8 cellular contexts compared by ENCODE assay signal in the genomic region with DNA sequence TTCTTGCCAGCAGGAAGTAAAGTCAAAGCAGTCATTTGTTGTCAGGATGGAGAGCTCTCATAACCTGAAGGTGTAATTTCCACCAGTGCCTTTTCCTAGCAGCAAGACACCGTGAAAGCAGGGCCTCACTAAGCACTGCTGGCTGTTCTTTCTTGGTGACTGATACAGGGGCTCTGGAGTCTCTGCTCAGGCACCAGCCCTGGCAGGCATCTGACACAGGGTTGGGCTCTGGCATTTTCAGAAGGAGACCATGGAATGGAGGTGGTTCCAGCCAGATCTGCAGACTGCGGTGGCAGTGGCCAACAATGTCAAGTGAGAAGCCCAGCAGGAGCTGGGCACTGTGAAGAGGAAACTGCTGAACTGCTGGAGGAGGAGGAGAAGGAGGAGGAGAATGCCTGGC.
DNase-seq lines count a peak whose midpoint lies in the region; ATAC-seq and TF ChIP-seq lines count a peak whose summit lies in the region.
"Not testable (repeated sequence)": the region's sequence is repeated elsewhere in the genome, so short reads cannot be mapped to it uniquely, and the experiment has no call there.

No MANE protein-coding gene starts in this region.

- CTCF ChIA-PET in OCI-LY7 (lab: Charles Lee; ENCODE audit: unreplicated experiment); naive thymus-derived CD4-positive, alpha-beta T cell (lab: Charles Lee): not testable (repeated sequence)

- H3K4me3 Mint-ChIP-seq in activated CD4-positive, alpha-beta T cell treated with anti-CD3 and anti-CD28 coated beads, Interleukin-2, amount 10 ng/mL, durations not matched to agents 24 days and 14 days, result peak overlapping the region; percentile 29
- not testable (repeated sequence) for H3K4me3 Mint-ChIP-seq in activated T-helper 2 cell treated with anti-CD3 and anti-CD28 coated beads, Interferon-gamma antibody, Interleukin-2, Interleukin-4, amounts not matched to agents 10 μg/mL and 5 μg/mL and 100 μg/mL, durations not matched to agents 14 hours and 24 hours and 36 hours (ENCODE audit: low read depth); dendritic cell treated with granulocyte-macrophage colony-stimulating factor and Interleukin-4, amounts not matched to agents 40 ng/mL and 50 ng/mL, for 4 days; stimulated activated naive CD8-positive, alpha-beta T cell treated with anti-CD3 and anti-CD28 coated beads, Interleukin-15, amount 100 ng/mL, for 72 hours
- H3K4me3 Mint-ChIP-seq in naive thymus-derived CD4-positive, alpha-beta T cell, result peak overlapping the region in 1 of 10 donors; percentile 71

- not testable (repeated sequence) for H3K36me3 ChIP-seq in MG63; OCI-LY7 (ENCODE audit: insufficient read depth, low read length); naive thymus-derived CD4-positive, alpha-beta T cell (ENCODE audit: control insufficient read depth in 2 of 3, insufficient read depth in 3 of 3, low read length in 3 of 3)

- H3K27me3 ChIP-seq in MG63; naive thymus-derived CD4-positive, alpha-beta T cell (ENCODE audit: control insufficient read depth in 2 of 2, insufficient read depth in 2 of 2, low read length in 2 of 2): not testable (repeated sequence)

- H3K4me3 ChIP-seq in MG63; OCI-LY7 (ENCODE audit: low read depth, low read length, poor library complexity, severe bottlenecking); naive thymus-derived CD4-positive, alpha-beta T cell (ENCODE audit: low read length): not testable (repeated sequence)

- not testable (repeated sequence) for H3K27ac ChIP-seq in OCI-LY7 (ENCODE audit: low read depth, low read length, poor library complexity, severe bottlenecking); naive thymus-derived CD4-positive, alpha-beta T cell (ENCODE audit: low read depth, low read length)

- peak overlapping the region; percentile 41; the same call in 1 of the 2 replicates for H2AFZ ChIP-seq in OCI-LY7 (ENCODE audit: low read length)

- H3K9me3 ChIP-seq in MG63; OCI-LY7 (ENCODE audit: low read length); naive thymus-derived CD4-positive, alpha-beta T cell (ENCODE audit: control insufficient read depth in 2 of 3, low read length in 3 of 3): not testable (repeated sequence)

- POLR2A ChIA-PET in OCI-LY7 (lab: Charles Lee); naive thymus-derived CD4-positive, alpha-beta T cell (lab: Charles Lee): not testable (repeated sequence)

- H3K4me2 ChIP-seq in OCI-LY7 (ENCODE audit: low read length), result not testable (repeated sequence)

- not testable (repeated sequence) for H4K20me1 ChIP-seq in OCI-LY7 (ENCODE audit: insufficient read depth, low read length)

- not testable (repeated sequence) for BruUV-seq in OCI-LY7 (replicated peaks; lab: Mats Ljungman, UMichigan)

- H3K4me1 Mint-ChIP-seq in activated CD4-positive, alpha-beta T cell treated with anti-CD3 and anti-CD28 coated beads, Interleukin-2, amount 10 ng/mL, durations not matched to agents 24 days and 14 days, result peaks cover 23% of the 10 kb centered on the region
- peaks cover 26% of the 10 kb centered on the region for H3K4me1 Mint-ChIP-seq in activated T-helper 2 cell treated with anti-CD3 and anti-CD28 coated beads, Interferon-gamma antibody, Interleukin-2, Interleukin-4, amounts not matched to agents 10 μg/mL and 5 μg/mL and 100 μg/mL, durations not matched to agents 14 hours and 24 hours and 36 hours (ENCODE audit: low read depth)
- H3K4me1 Mint-ChIP-seq in dendritic cell treated with granulocyte-macrophage colony-stimulating factor and Interleukin-4, amounts not matched to agents 40 ng/mL and 50 ng/mL, for 4 days (ENCODE audit: low read depth), result peaks cover 25% of the 10 kb centered on the region
- H3K4me1 Mint-ChIP-seq in naive thymus-derived CD4-positive, alpha-beta T cell, result peaks cover 3 to 32% (median 10%) of the 10 kb centered on the region in 7 donors
- H3K4me1 Mint-ChIP-seq in stimulated activated naive CD8-positive, alpha-beta T cell treated with anti-CD3 and anti-CD28 coated beads, Interleukin-15, amount 100 ng/mL, for 72 hours, result peaks cover 22% of the 10 kb centered on the region

- peaks cover 20% of the 10 kb centered on the region for H3K4me1 ChIP-seq in OCI-LY7 (ENCODE audit: insufficient read depth, low read length, poor library complexity, severe bottlenecking)
- H3K4me1 ChIP-seq in naive thymus-derived CD4-positive, alpha-beta T cell (ENCODE audit: control insufficient read depth in 2 of 2, insufficient read depth in 2 of 2, low read length in 2 of 2), result not testable (repeated sequence)

- H3K9me2 ChIP-seq in OCI-LY7 (ENCODE audit: insufficient read depth, low read length), result not testable (repeated sequence)

- intact Hi-C loops in OCI-LY7 (cut with micrococcal nuclease; ENCODE audit: unreplicated experiment); activated CD4-positive, alpha-beta T cell treated with anti-CD3 and anti-CD28 coated beads, Interleukin-2, amount 10 ng/mL, durations not matched to agents 24 days and 14 days (cut with micrococcal nuclease); activated T-helper 2 cell treated with anti-CD3 and anti-CD28 coated beads, Interferon-gamma antibody, Interleukin-2, Interleukin-4, amounts not matched to agents 10 μg/mL and 5 μg/mL and 100 μg/mL, durations not matched to agents 14 hours and 24 hours and 36 hours (cut with micrococcal nuclease); dendritic cell treated with granulocyte-macrophage colony-stimulating factor and Interleukin-4, amounts not matched to agents 40 ng/mL and 50 ng/mL, for 4 days (cut with micrococcal nuclease); naive thymus-derived CD4-positive, alpha-beta T cell (cut with micrococcal nuclease): not testable (repeated sequence)

- DNase-seq in ELF-1 (ENCODE audit: low read depth, low spot score) (peak; percentile 40), MG63 (peak; percentile 38)
- not testable (repeated sequence) for DNase-seq in OCI-LY7 (ENCODE audit: low spot score); activated T-helper 2 cell treated with anti-CD3 and anti-CD28 coated beads, Interferon-gamma antibody, Interleukin-2, Interleukin-4, amounts not matched to agents 10 μg/mL and 5 μg/mL and 100 μg/mL, durations not matched to agents 14 hours and 24 hours and 36 hours (ENCODE audit: low spot score); naive thymus-derived CD4-positive, alpha-beta T cell; stimulated activated naive CD8-positive, alpha-beta T cell treated with anti-CD3 and anti-CD28 coated beads, Interleukin-15, amount 100 ng/mL, for 72 hours
- peak; percentile 58 for DNase-seq in activated CD4-positive, alpha-beta T cell treated with anti-CD3 and anti-CD28 coated beads, Interleukin-2, amount 10 ng/mL, durations not matched to agents 24 days and 14 days

- H3K27ac Mint-ChIP-seq in activated CD4-positive, alpha-beta T cell treated with anti-CD3 and anti-CD28 coated beads, Interleukin-2, amount 10 ng/mL, durations not matched to agents 24 days and 14 days, result peak overlapping the region; percentile 84
- H3K27ac Mint-ChIP-seq in activated T-helper 2 cell treated with anti-CD3 and anti-CD28 coated beads, Interferon-gamma antibody, Interleukin-2, Interleukin-4, amounts not matched to agents 10 μg/mL and 5 μg/mL and 100 μg/mL, durations not matched to agents 14 hours and 24 hours and 36 hours, result peak overlapping the region; percentile 76
- peak overlapping the region; percentile 15 for H3K27ac Mint-ChIP-seq in dendritic cell treated with granulocyte-macrophage colony-stimulating factor and Interleukin-4, amounts not matched to agents 40 ng/mL and 50 ng/mL, for 4 days
- peak overlapping the region in 8 of 9 donors; percentile 12 to 88 (median 56) for H3K27ac Mint-ChIP-seq in naive thymus-derived CD4-positive, alpha-beta T cell
- peak overlapping the region in 1 of 2 donors; percentile 28 for H3K27ac Mint-ChIP-seq in stimulated activated naive CD8-positive, alpha-beta T cell treated with anti-CD3 and anti-CD28 coated beads, Interleukin-15, amount 100 ng/mL, for 72 hours

- not testable (repeated sequence) for H3K9me3 Mint-ChIP-seq in activated CD4-positive, alpha-beta T cell treated with anti-CD3 and anti-CD28 coated beads, Interleukin-2, amount 10 ng/mL, durations not matched to agents 24 days and 14 days; activated T-helper 2 cell treated with anti-CD3 and anti-CD28 coated beads, Interferon-gamma antibody, Interleukin-2, Interleukin-4, amounts not matched to agents 10 μg/mL and 5 μg/mL and 100 μg/mL, durations not matched to agents 14 hours and 24 hours and 36 hours; dendritic cell treated with granulocyte-macrophage colony-stimulating factor and Interleukin-4, amounts not matched to agents 40 ng/mL and 50 ng/mL, for 4 days; naive thymus-derived CD4-positive, alpha-beta T cell; stimulated activated naive CD8-positive, alpha-beta T cell treated with anti-CD3 and anti-CD28 coated beads, Interleukin-15, amount 100 ng/mL, for 72 hours

- not testable (repeated sequence) for H3K79me2 ChIP-seq in OCI-LY7 (ENCODE audit: insufficient read depth, low read depth, low read length)

- not testable (repeated sequence) for H3K27me3 Mint-ChIP-seq in activated CD4-positive, alpha-beta T cell treated with anti-CD3 and anti-CD28 coated beads, Interleukin-2, amount 10 ng/mL, durations not matched to agents 24 days and 14 days; activated T-helper 2 cell treated with anti-CD3 and anti-CD28 coated beads, Interferon-gamma antibody, Interleukin-2, Interleukin-4, amounts not matched to agents 10 μg/mL and 5 μg/mL and 100 μg/mL, durations not matched to agents 14 hours and 24 hours and 36 hours (ENCODE audit: low read depth); dendritic cell treated with granulocyte-macrophage colony-stimulating factor and Interleukin-4, amounts not matched to agents 40 ng/mL and 50 ng/mL, for 4 days; naive thymus-derived CD4-positive, alpha-beta T cell; stimulated activated naive CD8-positive, alpha-beta T cell treated with anti-CD3 and anti-CD28 coated beads, Interleukin-15, amount 100 ng/mL, for 72 hours

- ATAC-seq in naive thymus-derived CD4-positive, alpha-beta T cell, result not testable (repeated sequence)
- ATAC-seq in stimulated activated naive CD8-positive, alpha-beta T cell treated with anti-CD3 and anti-CD28 coated beads, Interleukin-15, amount 100 ng/mL, for 72 hours, result peak; percentile 26

- not testable (repeated sequence) for H3K36me3 Mint-ChIP-seq in activated CD4-positive, alpha-beta T cell treated with anti-CD3 and anti-CD28 coated beads, Interleukin-2, amount 10 ng/mL, durations not matched to agents 24 days and 14 days (ENCODE audit: low read depth); activated T-helper 2 cell treated with anti-CD3 and anti-CD28 coated beads, Interferon-gamma antibody, Interleukin-2, Interleukin-4, amounts not matched to agents 10 μg/mL and 5 μg/mL and 100 μg/mL, durations not matched to agents 14 hours and 24 hours and 36 hours (ENCODE audit: low read depth); dendritic cell treated with granulocyte-macrophage colony-stimulating factor and Interleukin-4, amounts not matched to agents 40 ng/mL and 50 ng/mL, for 4 days (ENCODE audit: low read depth); naive thymus-derived CD4-positive, alpha-beta T cell

- TF ChIP-seq CTCF in OCI-LY7 (conservative IDR thresholded peaks at IDR 0.05; ENCODE audit: low read length), result not testable (repeated sequence)
